8 cellular contexts compared by ENCODE assay signal in the genomic region with DNA sequence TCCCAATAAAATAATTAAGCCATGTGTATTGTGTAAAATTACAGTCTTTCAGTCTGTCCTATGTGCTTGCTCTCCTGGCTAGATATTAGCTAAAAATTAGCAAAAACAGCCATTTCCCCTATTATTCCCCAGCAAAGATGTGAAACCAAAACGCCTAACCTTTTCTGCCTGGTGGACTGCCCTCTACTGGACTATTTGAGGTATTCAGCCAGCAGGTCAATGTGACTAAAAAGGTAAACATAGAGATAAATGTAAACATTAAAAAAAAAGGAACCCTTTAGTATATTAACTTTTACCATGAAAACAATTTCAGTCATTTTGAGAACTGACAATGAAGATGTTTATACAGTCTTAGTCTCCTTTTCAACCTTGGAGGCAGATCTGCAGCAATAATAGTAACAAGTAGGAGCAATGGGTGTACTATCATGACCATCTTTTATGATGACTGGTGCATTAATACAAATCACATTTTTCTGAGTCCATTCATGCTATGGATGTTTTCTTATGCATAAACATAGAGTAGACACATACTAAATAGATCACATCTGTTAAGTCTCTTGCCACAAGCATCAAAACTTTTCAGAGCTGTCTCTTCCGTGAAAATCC. TPM values are rescaled to one million over a fixed set of nuclear protein-coding genes. Genes with fewer than 3 reads are reported as not detected.
DNase-seq lines count a peak whose midpoint lies in the region; ATAC-seq and TF ChIP-seq lines count a peak whose summit lies in the region.

No MANE protein-coding gene starts in this region.

- no peak overlapping the region for H3K27ac Mint-ChIP-seq in activated CD4-positive, alpha-beta T cell treated with anti-CD3 and anti-CD28 coated beads for 36 hours
- peak overlapping the region; percentile 41 for H3K27ac Mint-ChIP-seq in T-helper 17 cell

- peaks cover 53% of the 10 kb centered on the region for H3K36me3 Mint-ChIP-seq in activated CD4-positive, alpha-beta T cell treated with anti-CD3 and anti-CD28 coated beads for 36 hours (ENCODE audit: low read depth)
- peaks cover 10% of the 10 kb centered on the region for H3K36me3 Mint-ChIP-seq in T-helper 17 cell (ENCODE audit: low read depth)

- peak; percentile 60 for ATAC-seq in activated CD4-positive, alpha-beta T cell treated with anti-CD3 and anti-CD28 coated beads for 36 hours
- ATAC-seq in GM19351 (IDR thresholded peaks at IDR 0.05; ENCODE audit: unreplicated experiment), result peak; percentile 81
- peak; percentile 69 for ATAC-seq in HG03460 (IDR thresholded peaks at IDR 0.05; ENCODE audit: unreplicated experiment)
- ATAC-seq in T-helper 17 cell, result peak; percentile 73
- no peak for ATAC-seq in GM19397 (IDR thresholded peaks at IDR 0.05; ENCODE audit: unreplicated experiment)

- peak; percentile 87 for TF ChIP-seq CTCF in retinal pigment epithelial cell (conservative IDR thresholded peaks at IDR 0.05; ENCODE audit: low read depth, low read length)

- POLR2A ChIA-PET in activated CD4-positive, alpha-beta T cell treated with anti-CD3 and anti-CD28 coated beads for 36 hours (lab: Charles Lee), result no interaction called here

- no peak overlapping the region for H3K4me3 Mint-ChIP-seq in activated CD4-positive, alpha-beta T cell treated with anti-CD3 and anti-CD28 coated beads for 36 hours
- no peak overlapping the region for H3K4me3 Mint-ChIP-seq in T-helper 17 cell

- intact Hi-C loops in activated CD4-positive, alpha-beta T cell treated with anti-CD3 and anti-CD28 coated beads for 36 hours (cut with DNase I, micrococcal nuclease), result loop anchor here in 1 of 2 experiments (1.0 to 2.0 kb wide), 2 partner anchors 8 to 196 kb away; no protein-coding TSS in a partner anchor

- H3K9me3 Mint-ChIP-seq in activated CD4-positive, alpha-beta T cell treated with anti-CD3 and anti-CD28 coated beads for 36 hours (ENCODE audit: low read depth), result peaks cover 8% of the 10 kb centered on the region

- peak; percentile 30 for DNase-seq in activated CD4-positive, alpha-beta T cell treated with anti-CD3 and anti-CD28 coated beads for 36 hours
- no peak for DNase-seq in activated CD4-positive, alpha-beta T cell treated with anti-CD3 and anti-CD28 coated beads, Interleukin-2, amount 50 U/mL, for 1 hour
- DNase-seq in T-helper 17 cell (no peak), germinal center (ENCODE audit: low spot score) (peak; percentile 60), retinal pigment epithelial cell (ENCODE audit: low read depth) (no peak)

- CTCF ChIA-PET in activated CD4-positive, alpha-beta T cell treated with anti-CD3 and anti-CD28 coated beads for 36 hours (lab: Charles Lee), result interaction anchor here (0.8 to 2.7 kb wide), 9 partner anchors 8 to 299 kb away, joined by 3 to 11 read pairs (median 4); a partner anchor contains a TSS

- H3K9me3 ChIP-seq in T-helper 17 cell (ENCODE audit: control insufficient read depth, low read length, poor library complexity, severe bottlenecking), result no peaks in the 10 kb centered on the region

- H3K4me3 ChIP-seq in retinal pigment epithelial cell (ENCODE audit: low read length), result no peak overlapping the region

- H3K27me3 Mint-ChIP-seq in activated CD4-positive, alpha-beta T cell treated with anti-CD3 and anti-CD28 coated beads for 36 hours, result no peaks in the 10 kb centered on the region
- H3K27me3 Mint-ChIP-seq in T-helper 17 cell, result no peaks in the 10 kb centered on the region

- H3K4me1 Mint-ChIP-seq in activated CD4-positive, alpha-beta T cell treated with anti-CD3 and anti-CD28 coated beads for 36 hours, result peaks cover 4% of the 10 kb centered on the region
- H3K4me1 Mint-ChIP-seq in T-helper 17 cell, result peaks cover 11% of the 10 kb centered on the region

RNA-seq across cellular contexts. Expression of a gene that starts 10.1 kb away (rescaled TPM):
- total RNA-seq in activated CD4-positive, alpha-beta T cell treated with anti-CD3 and anti-CD28 coated beads for 36 hours, result 10 to 100 TPM; 44.8 to 45.0 TPM
- total RNA-seq in T-helper 17 cell, result 10 to 100 TPM; 58.0 to 64.2 TPM

RNA-seq across cellular contexts. Expression of a gene that starts 10.5 kb away (rescaled TPM):
- 10 to 100 TPM; 84.5 to 91.6 TPM for total RNA-seq in activated CD4-positive, alpha-beta T cell treated with anti-CD3 and anti-CD28 coated beads for 36 hours
- 10 to 100 TPM; 44.5 to 45.0 TPM for total RNA-seq in T-helper 17 cell

RNA-seq across cellular contexts. Expression of a gene that starts 14.8 kb away (rescaled TPM):
- total RNA-seq in activated CD4-positive, alpha-beta T cell treated with anti-CD3 and anti-CD28 coated beads for 36 hours, result under 1 TPM; 0.16 to 0.55 TPM
- total RNA-seq in T-helper 17 cell, result not detected

Comparison
In these comparisons a context has a peak if more than half of its experiments do, and no peak if none do; other contexts are left out.
1. DNase-seq: peak in activated CD4-positive, alpha-beta T cell treated with anti-CD3 and anti-CD28 coated beads for 36 hours (single experiment) and germinal center (single experiment); none in activated CD4-positive, alpha-beta T cell treated with anti-CD3 and anti-CD28 coated beads, Interleukin-2, amount 50 U/mL, for 1 hour (single experiment), T-helper 17 cell (0 of 3) and retinal pigment epithelial cell (single experiment).